Comparison of ENCODE assay signal across 7 cellular contexts in genomic region chr5:24642022-24642421, GRCh38. TPM values are rescaled to one million over a fixed set of nuclear protein-coding genes. Genes with fewer than 3 reads are reported as not detected.
DNase-seq lines count a peak whose midpoint lies in the region; ATAC-seq and TF ChIP-seq lines count a peak whose summit lies in the region.

No MANE protein-coding gene starts in this region.

- H3K9me3 Mint-ChIP-seq in nephron: no peaks in the 10 kb centered on the region
- H3K9me3 Mint-ChIP-seq in stimulated activated naive CD8-positive, alpha-beta T cell treated with anti-CD3 and anti-CD28 coated beads, Interleukin-15, amount 100 ng/mL, for 72 hours: no peaks in the 10 kb centered on the region

- no peak overlapping the region for H3K27ac Mint-ChIP-seq in nephron
- H3K27ac Mint-ChIP-seq in stimulated activated naive CD8-positive, alpha-beta T cell treated with anti-CD3 and anti-CD28 coated beads, Interleukin-15, amount 100 ng/mL, for 72 hours: no peak overlapping the region

- ATAC-seq in GM18858 (IDR thresholded peaks at IDR 0.05; ENCODE audit: unreplicated experiment) (peak; percentile 58), sciatic nerve (no peak), HG03571 (IDR thresholded peaks at IDR 0.05; ENCODE audit: unreplicated experiment) (no peak)
- ATAC-seq in stimulated activated naive CD8-positive, alpha-beta T cell treated with anti-CD3 and anti-CD28 coated beads, Interleukin-15, amount 100 ng/mL, for 72 hours: no peak

- H3K36me3 Mint-ChIP-seq in nephron (ENCODE audit: low read depth): no peaks in the 10 kb centered on the region

- peak; percentile 66 to 70 (median 67) for TF ChIP-seq CTCF in nephron (IDR thresholded peaks at IDR 0.05; ENCODE audit: unreplicated experiment in 3 of 3)

- intact Hi-C loops in sciatic nerve (cut with DNase I): no loop called here

- H3K27me3 Mint-ChIP-seq in nephron (ENCODE audit: low read depth): no peaks in the 10 kb centered on the region
- no peaks in the 10 kb centered on the region for H3K27me3 Mint-ChIP-seq in stimulated activated naive CD8-positive, alpha-beta T cell treated with anti-CD3 and anti-CD28 coated beads, Interleukin-15, amount 100 ng/mL, for 72 hours

- DNase-seq in MV-4-11 (lab: John Stamatoyannopoulos, UW): peak; percentile 31
- peak; percentile 47 for DNase-seq in astrocyte of the hippocampus (ENCODE audit: low read depth, low spot score)
- no peak for DNase-seq in sciatic nerve (ENCODE audit: low spot score)
- no peak for DNase-seq in stimulated activated naive CD8-positive, alpha-beta T cell treated with anti-CD3 and anti-CD28 coated beads, Interleukin-15, amount 100 ng/mL, for 72 hours

- peak overlapping the region; percentile 44 to 79 (median 76) for H3K4me3 Mint-ChIP-seq in nephron
- H3K4me3 Mint-ChIP-seq in stimulated activated naive CD8-positive, alpha-beta T cell treated with anti-CD3 and anti-CD28 coated beads, Interleukin-15, amount 100 ng/mL, for 72 hours: no peak overlapping the region

- peaks cover 9% of the 10 kb centered on the region for H3K4me1 Mint-ChIP-seq in nephron
- H3K4me1 Mint-ChIP-seq in stimulated activated naive CD8-positive, alpha-beta T cell treated with anti-CD3 and anti-CD28 coated beads, Interleukin-15, amount 100 ng/mL, for 72 hours: no peaks in the 10 kb centered on the region

RNA-seq across cellular contexts. Expression of gene CDH10, which starts 2.8 kb away (rescaled TPM):
- 0.13 TPM for total RNA-seq in sciatic nerve

Comparison
In these comparisons a context has a peak if more than half of its experiments do, and no peak if none do; other contexts are left out.
1. DNase-seq: peak in MV-4-11 (single experiment) and astrocyte of the hippocampus (single experiment); none in sciatic nerve (single experiment) and stimulated activated naive CD8-positive, alpha-beta T cell treated with anti-CD3 and anti-CD28 coated beads, Interleukin-15, amount 100 ng/mL, for 72 hours (0 of 2).
2. H3K4me3 Mint-ChIP-seq: peak in nephron (3 of 3); none in stimulated activated naive CD8-positive, alpha-beta T cell treated with anti-CD3 and anti-CD28 coated beads, Interleukin-15, amount 100 ng/mL, for 72 hours (0 of 2).